ENCODE assay signal across 11 cellular contexts in the genomic region with DNA sequence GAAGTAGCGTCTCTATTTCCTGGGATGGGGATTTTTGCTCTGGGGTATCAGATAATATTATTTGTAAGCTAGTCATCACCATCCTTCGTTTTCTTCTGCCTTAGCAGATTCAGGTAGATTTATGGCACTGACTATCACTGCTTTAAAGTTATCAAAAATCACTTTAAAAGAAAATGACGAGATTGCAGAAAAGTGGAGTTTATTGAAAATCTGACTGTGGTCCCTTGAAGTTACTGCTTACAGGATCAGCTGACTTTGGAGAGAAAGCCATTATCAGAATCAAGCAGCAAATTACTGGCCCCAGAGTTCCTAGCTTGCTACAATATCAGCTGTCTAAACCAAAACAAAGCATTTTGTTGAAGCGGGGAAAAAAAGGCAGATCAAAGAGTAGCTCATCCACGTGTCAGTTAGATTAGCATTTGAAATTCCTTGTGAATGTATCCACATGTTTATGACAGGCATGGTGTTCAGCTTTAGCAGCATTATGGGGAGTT. TPM values are rescaled to one million over a fixed set of nuclear protein-coding genes. Genes with fewer than 3 reads are reported as not detected.
A peak's percentile ranks its signal among the peaks of the same experiment; 100 is the strongest.
DNase-seq lines count a peak whose midpoint lies in the region; ATAC-seq and TF ChIP-seq lines count a peak whose summit lies in the region.
"Had no signal": no experiment of that assay in that cellular context is flagged by ENCODE, and none has a peak within 500 bp of the region (broad histone marks: within the 10 kb centered on the region; RNA-seq: fewer than 3 reads in every experiment).

No MANE protein-coding gene starts in this region.

- no TSS peak for BruUV-seq in MCF 10A (replicated peaks; lab: Mats Ljungman, UMichigan)

- no peaks in the 10 kb centered on the region for H4K20me1 ChIP-seq in Loucy (ENCODE audit: insufficient read depth, low read length, poor library complexity, severe bottlenecking)

- peaks cover 89% of the 10 kb centered on the region for H3K4me1 ChIP-seq in Loucy (ENCODE audit: insufficient read depth, low read length, poor library complexity, severe bottlenecking)
- H3K4me1 ChIP-seq in lung (ENCODE audit: control insufficient read depth in 2 of 2, insufficient read depth in 2 of 2, low read length in 2 of 2) = peaks cover 4 to 27% of the 10 kb centered on the region in 2 donors
- peaks cover 6 to 50% (median 32%) of the 10 kb centered on the region in 5 donors for H3K4me1 ChIP-seq in subcutaneous abdominal adipose tissue (ENCODE audit: control insufficient read depth in 5 of 5, insufficient read depth in 5 of 5, low read length in 5 of 5)
- H3K4me1 ChIP-seq: SJCRH30 had no signal

- ATAC-seq in lung (ENCODE audit: insufficient read depth, low FRiP score) = no peak
- no peak for ATAC-seq in HG02973 (IDR thresholded peaks at IDR 0.05; ENCODE audit: unreplicated experiment)

- H3F3A ChIP-seq in Loucy (ENCODE audit: low read depth) = peaks cover 21% of the 10 kb centered on the region

- peaks cover 7% of the 10 kb centered on the region for H3K36me3 Mint-ChIP-seq in MCF 10A (ENCODE audit: insufficient read depth, unreplicated experiment)

- H3K36me3 ChIP-seq in Loucy (ENCODE audit: insufficient read depth, low read length) (no peaks in the 10 kb centered on the region), lung (ENCODE audit: control insufficient read depth in 2 of 2, insufficient read depth in 2 of 2, low read length in 2 of 2) (no peaks in the 10 kb centered on the region), subcutaneous abdominal adipose tissue (ENCODE audit: control insufficient read depth in 5 of 5, insufficient read depth in 5 of 5, low read length in 5 of 5) (peaks cover 0 to 9% (median 0%) of the 10 kb centered on the region in 5 donors)
- H3K36me3 ChIP-seq: SJCRH30 had no signal

- WGBS in lung, 2 donors = 30 to 36% methylated on average over 5 of the region's 5 CpGs

- H3K4me3 ChIP-seq in Loucy (ENCODE audit: low read length, poor library complexity, severe bottlenecking) = peak overlapping the region; percentile 20
- no peak overlapping the region for H3K4me3 ChIP-seq in lung
- H3K4me3 ChIP-seq in subcutaneous abdominal adipose tissue (ENCODE audit: low read depth in 1 of 5, low read length in 5 of 5) = peak overlapping the region in 1 of 5 donors; percentile 49
- H3K4me3 ChIP-seq: SJCRH30 had no signal

- H3K9ac ChIP-seq in Loucy (ENCODE audit: low read depth, low read length, poor library complexity, severe bottlenecking) = peak overlapping the region; percentile 80
- peak overlapping the region in 3 of 5 donors; percentile 33 to 71 (median 34) for H3K9ac ChIP-seq in subcutaneous abdominal adipose tissue (ENCODE audit: low read length in 5 of 5)

- intact Hi-C loops in MCF 10A (cut with micrococcal nuclease) = loop anchor here (2.0 kb wide), 2 partner anchors 13 to 15 kb away; no protein-coding TSS in a partner anchor

- DNase-seq in MCF 10A (ENCODE audit: unreplicated experiment) (no peak), lung (ENCODE audit: low spot score) (no peak), pons (ENCODE audit: low spot score) (no peak), DMS153 (lab: John Stamatoyannopoulos, UW) (no peak)
- DNase-seq: activated effector memory CD4-positive, alpha-beta T cell treated with Interleukin-2 at 50 U/mL for 16 hours; NCI-H2029 treated with DMSO at 0.1 percent for 48 hours; SJCRH30 had no signal

- peaks cover 6% of the 10 kb centered on the region for H3K9me3 Mint-ChIP-seq in MCF 10A (ENCODE audit: unreplicated experiment)
- H3K9me3 Mint-ChIP-seq: neural crest cell had no signal

- H3K27me3 ChIP-seq in Loucy (ENCODE audit: insufficient read depth, low read length, poor library complexity, severe bottlenecking) (no peaks in the 10 kb centered on the region), lung (ENCODE audit: control insufficient read depth, insufficient read depth) (no peaks in the 10 kb centered on the region), subcutaneous abdominal adipose tissue (ENCODE audit: control insufficient read depth in 5 of 5, insufficient read depth in 4 of 5, low read length in 5 of 5) (peaks cover 0 to 3% (median 0%) of the 10 kb centered on the region in 5 donors)
- H3K27me3 ChIP-seq: SJCRH30 had no signal

- H3K4me1 Mint-ChIP-seq in MCF 10A (ENCODE audit: insufficient read depth, unreplicated experiment) = peaks cover 44% of the 10 kb centered on the region

- H2AFZ ChIP-seq in Loucy (ENCODE audit: low read length) = no peak overlapping the region

- no peaks in the 10 kb centered on the region for H3K9me2 ChIP-seq in Loucy (replicated peaks; ENCODE audit: low read depth, low read length)

- peak overlapping the region; percentile 85 for H3K27ac Mint-ChIP-seq in MCF 10A (ENCODE audit: low read depth, unreplicated experiment)

- no peaks in the 10 kb centered on the region for H3K9me3 ChIP-seq in Loucy (ENCODE audit: insufficient read depth, low read depth, low read length)
- H3K9me3 ChIP-seq in lung (ENCODE audit: control insufficient read depth in 2 of 2, insufficient read depth in 1 of 2, low read length in 1 of 2) = no peaks in the 10 kb centered on the region
- no peaks in the 10 kb centered on the region for H3K9me3 ChIP-seq in subcutaneous abdominal adipose tissue (ENCODE audit: control insufficient read depth in 5 of 5, low read length in 5 of 5)
- H3K9me3 ChIP-seq: SJCRH30 had no signal

- POLR2A ChIA-PET in MCF 10A (lab: Yijun Ruan, JAX) = interaction anchor here (0.6 to 4.1 kb wide), 15 partner anchors 10 to 138 kb away, joined by 3 to 68 read pairs (median 6); partner anchors contain the start of gene MBP

- CTCF ChIA-PET in MCF 10A (lab: Yijun Ruan, JAX) = interaction anchor here (0.5 to 1.5 kb wide), 7 partner anchors 13 to 312 kb away, joined by 3 to 10 read pairs (median 4); no protein-coding TSS in a partner anchor

- peak overlapping the region; percentile 57 for H3K4me3 Mint-ChIP-seq in MCF 10A (ENCODE audit: unreplicated experiment)
- H3K4me3 Mint-ChIP-seq: neural crest cell had no signal

- H3K79me2 ChIP-seq in Loucy (ENCODE audit: insufficient read depth, low read length) = peaks cover 27% of the 10 kb centered on the region; the same call in 1 of the 2 replicates

- no peaks in the 10 kb centered on the region for H3K27me3 Mint-ChIP-seq in MCF 10A (ENCODE audit: insufficient read depth, unreplicated experiment)

- TF ChIP-seq CTCF in Loucy (conservative IDR thresholded peaks at IDR 0.05; ENCODE audit: low read length) (no peak), MCF 10A (IDR thresholded peaks at IDR 0.05; ENCODE audit: unreplicated experiment) (no peak), lung (IDR thresholded peaks at IDR 0.05; ENCODE audit: control extremely low read depth, extremely low read depth) (no peak)

- peak overlapping the region; percentile 50 for H3K4me2 ChIP-seq in Loucy (ENCODE audit: low read depth, low read length, poor library complexity, severe bottlenecking)

- H3K27ac ChIP-seq in lung (ENCODE audit: low read depth in 1 of 2, low read length in 1 of 2) = peak overlapping the region; percentile 72 to 95
- H3K27ac ChIP-seq in subcutaneous abdominal adipose tissue (ENCODE audit: low read depth, low read length) = peak overlapping the region; percentile 71
- H3K27ac ChIP-seq: SJCRH30 had no signal

RNA-seq across cellular contexts. Expression of gene MBP, which starts 18.5 kb away (rescaled TPM):
- 31.6 and 31.7 TPM in 2 replicates for total RNA-seq in MCF 10A (2022)
- total RNA-seq in lung = 10 to 100 TPM; 39.4 to 64.1 TPM
- polyA plus RNA-seq in lung = 10 to 100 TPM; 15.6 to 22.4 TPM
